In the genomic region with DNA sequence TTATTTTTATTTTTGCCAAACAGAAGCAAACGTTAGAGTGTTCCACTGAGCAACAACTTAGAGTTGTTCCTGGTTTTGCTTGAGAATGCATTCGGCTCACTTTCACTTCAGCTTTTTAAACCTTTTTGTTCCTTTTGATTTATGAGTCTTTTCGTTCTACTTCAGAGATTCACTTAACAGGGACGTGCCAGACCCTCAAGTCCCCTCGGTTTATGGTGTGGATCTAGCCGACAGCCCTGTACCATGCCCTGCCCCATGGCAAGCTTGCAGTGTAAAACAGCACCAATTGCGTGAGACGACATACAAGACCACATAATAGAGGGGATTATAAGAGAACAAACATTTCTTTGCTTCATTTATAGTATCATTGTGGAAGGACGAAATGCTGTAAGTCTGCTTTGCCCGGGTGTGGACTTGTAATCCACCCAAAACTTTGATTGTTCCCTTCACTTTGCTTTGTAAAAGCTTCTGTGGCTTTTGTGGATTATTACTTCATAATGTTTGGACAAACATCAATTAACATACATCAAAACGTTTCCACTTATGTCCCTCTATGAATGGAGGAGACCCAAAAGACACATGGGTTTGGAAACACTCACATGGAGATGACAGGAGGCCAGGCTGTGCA, we compare ENCODE assay signal across 11 cellular contexts.
DNase-seq lines count a peak whose midpoint lies in the region; ATAC-seq and TF ChIP-seq lines count a peak whose summit lies in the region.
"Had no signal": no experiment of that assay in that cellular context is flagged by ENCODE, and none has a peak within 500 bp of the region (broad histone marks: within the 10 kb centered on the region; RNA-seq: fewer than 3 reads in every experiment).

No MANE protein-coding gene starts in this region.

- no peaks in the 10 kb centered on the region for H3K9me3 ChIP-seq in lower lobe of right lung

- peak overlapping the region; percentile 89 to 98 (median 95) for H3K27ac Mint-ChIP-seq in CD14-positive monocyte
- H3K27ac Mint-ChIP-seq: T-cell had no signal

- TF ChIP-seq CTCF in CD14-positive monocyte (IDR thresholded peaks at IDR 0.05): no peak
- no peak for TF ChIP-seq CTCF in lower lobe of right lung (IDR thresholded peaks at IDR 0.05)

- no peak for DNase-seq in CD14-positive monocyte (ENCODE audit: low spot score)
- DNase-seq in NCI-H1930 (lab: John Stamatoyannopoulos, UW): peak; percentile 57 to 85
- no peak for DNase-seq in lower lobe of right lung
- DNase-seq in retina: no peak
- DNase-seq in GOT3 (lab: John Stamatoyannopoulos, UW): no peak
- no peak for DNase-seq in HCEC 1CT
- DNase-seq in kidney glomerular epithelial cell (lab: John Stamatoyannopoulos, UW): no peak
- DNase-seq: T-cell had no signal

- ATAC-seq in GM21390 (IDR thresholded peaks at IDR 0.05; ENCODE audit: unreplicated experiment) (peak; percentile 57), lower lobe of right lung (peak in 1 of 2 donors; percentile 28)
- ATAC-seq: T-cell had no signal

- H3K4me3 Mint-ChIP-seq in CD14-positive monocyte: peak overlapping the region; percentile 85 to 100

- H3K4me3 ChIP-seq in lower lobe of right lung: peak overlapping the region; percentile 20

- H3K4me1 ChIP-seq in lower lobe of right lung: peaks cover 4% of the 10 kb centered on the region

- H3K36me3 ChIP-seq in lower lobe of right lung: no peaks in the 10 kb centered on the region

- H3K9me3 Mint-ChIP-seq in CD14-positive monocyte: no peaks in the 10 kb centered on the region
- H3K9me3 Mint-ChIP-seq: T-cell had no signal

- no peaks in the 10 kb centered on the region for H3K27me3 Mint-ChIP-seq in CD14-positive monocyte (ENCODE audit: low read depth in 3 of 3)

- intact Hi-C loops in CD14-positive monocyte (cut with micrococcal nuclease) (loop anchor here in 1 of 2 donors (10.0 kb wide), 1 partner anchor 903 kb away; the partner anchor contains the start of gene ANKRD50), lower lobe of right lung (cut with DNase I) (no loop called here)

- H3K27ac ChIP-seq in lower lobe of right lung: peak overlapping the region; percentile 25
- H3K27ac ChIP-seq: epithelial cell of prostate, KMS-11 had no signal

- peaks cover 17% of the 10 kb centered on the region for H3K4me1 Mint-ChIP-seq in CD14-positive monocyte

- no peaks in the 10 kb centered on the region for H3K27me3 ChIP-seq in lower lobe of right lung (ENCODE audit: low read depth)

- H3K36me3 Mint-ChIP-seq in CD14-positive monocyte: no peaks in the 10 kb centered on the region
- H3K36me3 Mint-ChIP-seq: T-cell had no signal

Comparison
In these comparisons a context has a peak if more than half of its experiments do, and no peak if none do; other contexts are left out.
1. DNase-seq: peak in NCI-H1930 (2 of 2); none in CD14-positive monocyte (single experiment), lower lobe of right lung (single experiment), retina (single experiment), GOT3 (single experiment), HCEC 1CT (single experiment) and kidney glomerular epithelial cell (single experiment).